Comparison of ENCODE assay signal across 1 cellular context in the genomic region with DNA sequence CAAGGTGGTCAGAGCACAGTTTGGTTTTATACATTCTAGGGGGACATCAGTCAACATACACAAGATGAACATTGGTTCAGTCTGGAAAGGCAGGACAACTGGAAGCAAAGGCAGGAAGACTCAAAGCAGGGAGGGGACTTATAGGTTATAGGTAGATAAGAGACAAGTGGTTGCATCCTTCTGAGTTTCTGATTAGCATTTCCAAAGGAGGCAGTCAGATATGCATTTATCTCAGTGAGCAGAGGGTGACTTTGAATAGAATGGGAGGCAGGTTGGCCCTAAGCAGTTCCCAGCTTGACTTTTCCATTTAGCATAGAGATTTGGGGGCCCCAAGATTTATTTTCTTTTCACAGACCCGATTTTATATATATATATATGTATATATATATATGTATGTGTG. TPM values are rescaled to one million over a fixed set of nuclear protein-coding genes. Genes with fewer than 3 reads are reported as not detected.
"Had no signal": no experiment of that assay in that cellular context is flagged by ENCODE, and none has a peak within 500 bp of the region (broad histone marks: within the 10 kb centered on the region; RNA-seq: fewer than 3 reads in every experiment).

No MANE protein-coding gene starts in this region.

RNA-seq across cellular contexts. Expression of a gene that starts 58.3 kb away (rescaled TPM):
- total RNA-seq: HT-29 had no signal
